Comparison of ENCODE assay signal across 13 cellular contexts in genomic region chr1:160429702-160430535, GRCh38. TPM values are rescaled to one million over a fixed set of nuclear protein-coding genes. Genes with fewer than 3 reads are reported as not detected.
DNase-seq lines count a peak whose midpoint lies in the region; ATAC-seq and TF ChIP-seq lines count a peak whose summit lies in the region.
"Had no signal": no experiment of that assay in that cellular context is flagged by ENCODE, and none has a peak within 500 bp of the region (broad histone marks: within the 10 kb centered on the region; RNA-seq: fewer than 3 reads in every experiment).

No MANE protein-coding gene starts in this region.

- no peak for DNase-seq in SK-N-SH
- no peak for DNase-seq in omental fat pad (ENCODE audit: low spot score)
- DNase-seq in heart right ventricle, result no peak
- no peak for DNase-seq in osteocyte (ENCODE audit: extremely low spot score, unreplicated experiment)
- DNase-seq: amniotic stem cell, foreskin fibroblast had no signal

- peak overlapping the region; percentile 40 for H3K4me3 Mint-ChIP-seq in T-helper 1 cell treated with Interleukin-12 subunit alpha and Interleukin-12 subunit beta and Interleukin-4 antibody, amounts not matched to agents 30 μg/mL and 1 μg/mL, for 36 hours
- H3K4me3 Mint-ChIP-seq in stimulated activated memory B cell treated with anti-CD40 and anti-IgM and Interleukin-4, amounts not matched to agents 10 μg/mL and 1 μg/mL and 100 μg/mL, for 72 hours, result peak overlapping the region; percentile 10
- H3K4me3 Mint-ChIP-seq in osteocyte (ENCODE audit: unreplicated experiment), result no peak overlapping the region
- H3K4me3 Mint-ChIP-seq: neural progenitor cell had no signal

- H3K36me3 ChIP-seq in SK-N-SH (replicated peaks in 1 of 2; ENCODE audit: control insufficient read depth in 1 of 2, insufficient read depth in 2 of 2, low read length in 1 of 2) (peaks cover 0 to 27% of the 10 kb centered on the region in 2 experiments), heart right ventricle (peaks cover 0 to 18% (median 0%) of the 10 kb centered on the region in 9 donors)
- H3K36me3 ChIP-seq: neural progenitor cell had no signal

- ATAC-seq in SK-N-SH treated with all-trans-retinoic acid at 6 μM for 48 hours (no peak), HG02759 (IDR thresholded peaks at IDR 0.05; ENCODE audit: unreplicated experiment) (peak; percentile 54), omental fat pad (ENCODE audit: low FRiP score) (no peak), heart right ventricle (no peak)
- peak; percentile 52 for ATAC-seq in stimulated activated memory B cell treated with anti-CD40 and anti-IgM and Interleukin-4, amounts not matched to agents 10 μg/mL and 1 μg/mL and 100 μg/mL, for 72 hours

- CTCF ChIA-PET in SK-N-SH (lab: Yijun Ruan, JAX), result interaction anchor here (0.9 to 1.7 kb wide), 3 partner anchors 13 to 177 kb away, joined by 3 to 6 read pairs (median 4); no protein-coding TSS in a partner anchor

- H3K9me2 ChIP-seq in SK-N-SH, result no peaks in the 10 kb centered on the region

- no peak for TF ChIP-seq RAD21 in SK-N-SH (IDR thresholded peaks at IDR 0.05; ENCODE audit: low read length)

- H2AFZ ChIP-seq in SK-N-SH (ENCODE audit: low read depth), result peak overlapping the region; percentile 2; the same call in 1 of the 2 replicates
- H2AFZ ChIP-seq: neural progenitor cell had no signal

- H3K27me3 ChIP-seq in SK-N-SH (ENCODE audit: insufficient read depth) (0 out of 2 replicates have a peak, but pooled peaks cover 6% of the 10 kb centered on the region), heart right ventricle (no peaks in the 10 kb centered on the region)
- H3K27me3 ChIP-seq: neural progenitor cell had no signal

- no peaks in the 10 kb centered on the region for H4K20me1 ChIP-seq in SK-N-SH (ENCODE audit: insufficient read depth)

- H3K27ac ChIP-seq in SK-N-SH (ENCODE audit: low read depth in 2 of 2, low read length in 1 of 2) (no peak overlapping the region), heart right ventricle (peak overlapping the region in 3 of 10 donors; percentile 2 to 78 (median 17))
- H3K27ac ChIP-seq: 22Rv1, neural progenitor cell, SK-N-MC had no signal

- no peak overlapping the region for H3K9ac ChIP-seq in SK-N-SH
- H3K9ac ChIP-seq: neural progenitor cell had no signal

- intact Hi-C loops in heart right ventricle (cut with DNase I), result loop anchor here in 8 of 10 donors (1.0 to 5.0 kb wide), 5 partner anchors 177 to 182 kb away; no protein-coding TSS in a partner anchor

- H3K4me3 ChIP-seq in SK-N-SH (ENCODE audit: low read depth in 2 of 2, low read length in 1 of 2), result no peak overlapping the region
- H3K4me3 ChIP-seq in heart right ventricle, result no peak overlapping the region
- H3K4me3 ChIP-seq: neural progenitor cell, SK-N-MC had no signal

- no peaks in the 10 kb centered on the region for H3K79me2 ChIP-seq in SK-N-SH (ENCODE audit: insufficient read depth)

- H3K4me1 ChIP-seq in SK-N-SH (ENCODE audit: control insufficient read depth in 1 of 2, insufficient read depth in 2 of 2, low read depth in 1 of 2, low read length in 1 of 2) (no peaks in the 10 kb centered on the region), heart right ventricle (peaks cover 0 to 35% (median 9%) of the 10 kb centered on the region in 9 donors)
- H3K4me1 ChIP-seq: neural progenitor cell had no signal

- peaks cover 18% of the 10 kb centered on the region for H3K9me3 Mint-ChIP-seq in T-helper 1 cell treated with Interleukin-12 subunit alpha and Interleukin-12 subunit beta and Interleukin-4 antibody, amounts not matched to agents 30 μg/mL and 1 μg/mL, for 36 hours
- H3K9me3 Mint-ChIP-seq in stimulated activated memory B cell treated with anti-CD40 and anti-IgM and Interleukin-4, amounts not matched to agents 10 μg/mL and 1 μg/mL and 100 μg/mL, for 72 hours, result peaks cover 8% of the 10 kb centered on the region
- no peaks in the 10 kb centered on the region for H3K9me3 Mint-ChIP-seq in osteocyte (ENCODE audit: unreplicated experiment)
- H3K9me3 Mint-ChIP-seq: neural progenitor cell had no signal

- POLR2A ChIA-PET in SK-N-SH (lab: Yijun Ruan, JAX), result no interaction called here

- H3K9me3 ChIP-seq in SK-N-SH (no peaks in the 10 kb centered on the region), heart right ventricle (no peaks in the 10 kb centered on the region)

- H3F3A ChIP-seq in SK-N-SH (replicated peaks; ENCODE audit: insufficient read depth), result no peaks in the 10 kb centered on the region

- no peaks in the 10 kb centered on the region for H3K27me3 Mint-ChIP-seq in T-helper 1 cell treated with Interleukin-12 subunit alpha and Interleukin-12 subunit beta and Interleukin-4 antibody, amounts not matched to agents 30 μg/mL and 1 μg/mL, for 36 hours (ENCODE audit: low read depth)
- no peaks in the 10 kb centered on the region for H3K27me3 Mint-ChIP-seq in stimulated activated memory B cell treated with anti-CD40 and anti-IgM and Interleukin-4, amounts not matched to agents 10 μg/mL and 1 μg/mL and 100 μg/mL, for 72 hours
- peaks cover 13% of the 10 kb centered on the region for H3K27me3 Mint-ChIP-seq in osteocyte (ENCODE audit: unreplicated experiment)

- peaks cover 12% of the 10 kb centered on the region for H3K36me3 Mint-ChIP-seq in T-helper 1 cell treated with Interleukin-12 subunit alpha and Interleukin-12 subunit beta and Interleukin-4 antibody, amounts not matched to agents 30 μg/mL and 1 μg/mL, for 36 hours (ENCODE audit: low read depth)
- peaks cover 10% of the 10 kb centered on the region for H3K36me3 Mint-ChIP-seq in stimulated activated memory B cell treated with anti-CD40 and anti-IgM and Interleukin-4, amounts not matched to agents 10 μg/mL and 1 μg/mL and 100 μg/mL, for 72 hours
- H3K36me3 Mint-ChIP-seq in osteocyte (ENCODE audit: unreplicated experiment), result peaks cover 15% of the 10 kb centered on the region

- 65% methylated on average over 2 of the region's 2 CpGs for WGBS in SK-N-SH (ENCODE audit: low lambda C conversion rate)
- 68 to 81% methylated on average over 2 of the region's 2 CpGs for WGBS in heart right ventricle, 2 donors

- no peak overlapping the region for H3K4me2 ChIP-seq in SK-N-SH
- H3K4me2 ChIP-seq: neural progenitor cell had no signal

- H3K27ac Mint-ChIP-seq in T-helper 1 cell treated with Interleukin-12 subunit alpha and Interleukin-12 subunit beta and Interleukin-4 antibody, amounts not matched to agents 30 μg/mL and 1 μg/mL, for 36 hours, result peak overlapping the region; percentile 88
- H3K27ac Mint-ChIP-seq in stimulated activated memory B cell treated with anti-CD40 and anti-IgM and Interleukin-4, amounts not matched to agents 10 μg/mL and 1 μg/mL and 100 μg/mL, for 72 hours, result peak overlapping the region; percentile 93
- H3K27ac Mint-ChIP-seq in osteocyte (ENCODE audit: unreplicated experiment), result no peak overlapping the region
- H3K27ac Mint-ChIP-seq: neural progenitor cell had no signal

- TF ChIP-seq EP300 in SK-N-SH (IDR thresholded peaks at IDR 0.05; ENCODE audit: borderline replicate concordance in 1 of 2, low read depth in 1 of 2, low read length in 1 of 2), result no peak

- TF ChIP-seq CTCF in SK-N-SH (IDR thresholded peaks at IDR 0.05) (no peak), omental fat pad (IDR thresholded peaks at IDR 0.05) (no peak), heart right ventricle (IDR thresholded peaks at IDR 0.05) (no peak), osteocyte (IDR thresholded peaks at IDR 0.05) (no peak)

- H3K4me1 Mint-ChIP-seq in T-helper 1 cell treated with Interleukin-12 subunit alpha and Interleukin-12 subunit beta and Interleukin-4 antibody, amounts not matched to agents 30 μg/mL and 1 μg/mL, for 36 hours (ENCODE audit: low read depth), result peaks cover 55% of the 10 kb centered on the region
- H3K4me1 Mint-ChIP-seq in stimulated activated memory B cell treated with anti-CD40 and anti-IgM and Interleukin-4, amounts not matched to agents 10 μg/mL and 1 μg/mL and 100 μg/mL, for 72 hours, result peaks cover 69% of the 10 kb centered on the region
- H3K4me1 Mint-ChIP-seq in osteocyte (ENCODE audit: unreplicated experiment), result peaks cover 15% of the 10 kb centered on the region

TF ChIP-seq in SK-N-SH, 30 proteins besides CTCF, POLR2A, EP300 and RAD21:
- TF ChIP-seq ELF1 (IDR thresholded peaks at IDR 0.05) (no peak), FOSL2 (IDR thresholded peaks at IDR 0.05; ENCODE audit: borderline replicate concordance, low read depth) (no peak)
TF ChIP-seq in SK-N-SH: peak in this region for 0.

TF ChIP-seq in SK-N-SH treated with all-trans-retinoic acid at 6 μM for 48 hours, 23 proteins besides CTCF, POLR2A, EP300 and RAD21 (continues in another document):
- no peak for TF ChIP-seq SNAI2 (CRISPR knock-in tag; IDR thresholded peaks at IDR 0.05)
- no peak for TF ChIP-seq CREB5 (CRISPR knock-in tag; IDR thresholded peaks at IDR 0.05; ENCODE audit: low read depth)
- TF ChIP-seq RARB (CRISPR knock-in tag; IDR thresholded peaks at IDR 0.05), result no peak

RNA-seq across cellular contexts. Expression of gene VANGL2, which starts 29.6 kb away (rescaled TPM):
- polyA plus RNA-seq in SK-N-SH (2012; rRNA removed) (13.4 and 17.5 TPM in 2 replicates), heart right ventricle (1 to 10 TPM in 1 of 2 donors, under 1 TPM in 1; 0.68 to 1.9 TPM)
- 9.1 and 11.0 TPM in 2 replicates for polyA plus RNA-seq in SK-N-SH (2012; cell fraction: cytosol; rRNA removed)
- polyA plus RNA-seq in SK-N-SH (2012; cell fraction: nucleus; rRNA removed), result 26.6 and 32.0 TPM in 2 replicates
- total RNA-seq in omental fat pad (1 to 10 TPM in 2 of 4 donors, under 1 TPM in 2; 0.36 to 2.0 (median 1.0) TPM), heart right ventricle (1 to 10 TPM; 1.2 to 4.1 (median 2.1) TPM), osteocyte (16.4 and 17.7 TPM in 2 replicates)

Comparison
In these comparisons a context has a peak if more than half of its experiments do, and no peak if none do; other contexts are left out.
1. ATAC-seq: peak in HG02759 (single experiment) and stimulated activated memory B cell treated with anti-CD40 and anti-IgM and Interleukin-4, amounts not matched to agents 10 μg/mL and 1 μg/mL and 100 μg/mL, for 72 hours (single experiment); none in SK-N-SH treated with all-trans-retinoic acid at 6 μM for 48 hours (single experiment), omental fat pad (single experiment) and heart right ventricle (0 of 8).